In the genomic region with DNA sequence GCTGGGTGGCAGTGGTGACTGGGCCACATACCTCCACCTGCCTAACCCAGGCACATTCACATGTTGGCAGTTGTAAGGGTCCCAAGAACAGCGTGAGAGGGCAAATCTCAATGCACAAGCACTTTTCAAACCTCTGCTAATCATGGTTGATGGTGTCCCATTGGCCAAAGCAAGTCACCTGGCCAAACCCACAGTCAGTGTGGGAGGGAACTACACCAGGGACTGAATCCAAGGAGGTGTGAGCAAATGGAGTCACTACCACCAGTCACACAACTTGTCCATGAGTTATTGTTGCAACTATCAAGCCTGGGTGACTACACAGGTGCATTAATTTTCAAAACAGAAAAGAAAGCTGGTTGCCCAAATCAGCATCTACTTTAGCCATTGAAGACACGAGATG, we compare ENCODE assay signal across 7 cellular contexts.
"Had no signal": no experiment of that assay in that cellular context is flagged by ENCODE, and none has a peak within 500 bp of the region (broad histone marks: within the 10 kb centered on the region; RNA-seq: fewer than 3 reads in every experiment).

No MANE protein-coding gene starts in this region.

- H3K4me3 ChIP-seq: GM23338 had no signal

- DNase-seq: H9, HCEC 1CT, KG1 had no signal

- H2AFZ ChIP-seq: GM23338 had no signal

- H3K4me2 ChIP-seq: GM23338 had no signal

- ATAC-seq: GM23338 had no signal

- FAIRE-seq: H1, H54, HTR-8/SVneo had no signal
